Comparison of ENCODE assay signal across 19 cellular contexts in genomic region chr1:34874581-34874980, GRCh38. TPM values are rescaled to one million over a fixed set of nuclear protein-coding genes. Genes with fewer than 3 reads are reported as not detected.
DNase-seq lines count a peak whose midpoint lies in the region; ATAC-seq and TF ChIP-seq lines count a peak whose summit lies in the region.
"Had no signal": no experiment of that assay in that cellular context is flagged by ENCODE, and none has a peak within 500 bp of the region (broad histone marks: within the 10 kb centered on the region; RNA-seq: fewer than 3 reads in every experiment).

No MANE protein-coding gene starts in this region.

- H3K9me3 Mint-ChIP-seq in osteocyte (ENCODE audit: unreplicated experiment): no peaks in the 10 kb centered on the region
- H3K9me3 Mint-ChIP-seq: CD4-positive, CD25-positive, alpha-beta regulatory T cell; CD8-positive, alpha-beta memory T cell had no signal

- no peaks in the 10 kb centered on the region for H3K9me3 ChIP-seq in SJCRH30 (replicated peaks)
- H3K9me3 ChIP-seq: BE2C, HAP-1 had no signal

- H3K27me3 ChIP-seq in SJCRH30: no peaks in the 10 kb centered on the region
- H3K27me3 ChIP-seq: BE2C had no signal

- TF ChIP-seq CTCF in osteocyte (IDR thresholded peaks at IDR 0.05): no peak

- ATAC-seq in GM21528 (IDR thresholded peaks at IDR 0.05; ENCODE audit: low FRiP score, unreplicated experiment) (no peak), HG02623 (IDR thresholded peaks at IDR 0.05; ENCODE audit: unreplicated experiment) (no peak)
- ATAC-seq: GM12878, K562 had no signal

- no peaks in the 10 kb centered on the region for H3K36me3 ChIP-seq in SJCRH30
- H3K36me3 ChIP-seq: BE2C, HAP-1 had no signal

- H3K27me3 Mint-ChIP-seq in osteocyte (ENCODE audit: unreplicated experiment): peaks cover 58% of the 10 kb centered on the region

- no peak overlapping the region for H3K27ac ChIP-seq in SJCRH30
- H3K27ac ChIP-seq: GM23248 had no signal

- no peak overlapping the region for H3K4me3 ChIP-seq in SJCRH30
- H3K4me3 ChIP-seq: GM12878, GM23248, HAP-1, K562 had no signal

- H3K4me1 Mint-ChIP-seq in osteocyte (ENCODE audit: unreplicated experiment): no peaks in the 10 kb centered on the region

- H3K4me3 Mint-ChIP-seq in osteocyte (ENCODE audit: unreplicated experiment): no peak overlapping the region
- H3K4me3 Mint-ChIP-seq: CD4-positive, CD25-positive, alpha-beta regulatory T cell; CD8-positive, alpha-beta memory T cell had no signal

- no peak overlapping the region for H3K27ac Mint-ChIP-seq in osteocyte (ENCODE audit: unreplicated experiment)
- H3K27ac Mint-ChIP-seq: CD4-positive, CD25-positive, alpha-beta regulatory T cell had no signal

- H3K4me1 ChIP-seq in SJCRH30: peaks cover 9% of the 10 kb centered on the region; the same call in 1 of the 2 replicates
- H3K4me1 ChIP-seq: BE2C, HAP-1 had no signal

- no peaks in the 10 kb centered on the region for H3K36me3 Mint-ChIP-seq in osteocyte (ENCODE audit: unreplicated experiment)
- H3K36me3 Mint-ChIP-seq: CD4-positive, CD25-positive, alpha-beta regulatory T cell had no signal

- DNase-seq in D341Med (ENCODE audit: low spot score) (peak; percentile 74), NCI-H2171 (lab: John Stamatoyannopoulos, UW) (peak; percentile 11), SJCRH30 (peak; percentile 39 to 54), osteocyte (ENCODE audit: extremely low spot score, unreplicated experiment) (peak; percentile 46)
- DNase-seq: ACHN; BE2C; C1 segment of cervical spinal cord; CD4-positive, CD25-positive, alpha-beta regulatory T cell; CD8-positive, alpha-beta memory T cell; COR-L47; DMS79 treated with DMSO at 0.1 percent for 48 hours; GF-D8; GM23248; IMR-90 had no signal

RNA-seq across cellular contexts. Expression of gene SMIM12, which starts 15.0 kb away (rescaled TPM):
- total RNA-seq in SJCRH30 (2014; rRNA removed; shearing (Covaris generic)): 33.4 and 34.4 TPM in 2 replicates
- 38.6 and 39.6 TPM in 2 replicates for total RNA-seq in osteocyte

RNA-seq across cellular contexts. Expression of gene DLGAP3, which starts 54.9 kb away (rescaled TPM):
- 0.81 and 0.89 TPM in 2 replicates for total RNA-seq in SJCRH30 (2014; rRNA removed; shearing (Covaris generic))
- total RNA-seq in osteocyte: 0.21 TPM in 1 of 2 replicates, not detected in the other
- total RNA-seq: IMR-90 had no signal

Comparison
In these comparisons a context has a peak if more than half of its experiments do, and no peak if none do; other contexts are left out.
1. DNase-seq: peak in every context shown above with its lines; median percentile 74 in D341Med; 46 in SJCRH30; 46 in osteocyte; 11 in NCI-H2171.